In the genomic region with DNA sequence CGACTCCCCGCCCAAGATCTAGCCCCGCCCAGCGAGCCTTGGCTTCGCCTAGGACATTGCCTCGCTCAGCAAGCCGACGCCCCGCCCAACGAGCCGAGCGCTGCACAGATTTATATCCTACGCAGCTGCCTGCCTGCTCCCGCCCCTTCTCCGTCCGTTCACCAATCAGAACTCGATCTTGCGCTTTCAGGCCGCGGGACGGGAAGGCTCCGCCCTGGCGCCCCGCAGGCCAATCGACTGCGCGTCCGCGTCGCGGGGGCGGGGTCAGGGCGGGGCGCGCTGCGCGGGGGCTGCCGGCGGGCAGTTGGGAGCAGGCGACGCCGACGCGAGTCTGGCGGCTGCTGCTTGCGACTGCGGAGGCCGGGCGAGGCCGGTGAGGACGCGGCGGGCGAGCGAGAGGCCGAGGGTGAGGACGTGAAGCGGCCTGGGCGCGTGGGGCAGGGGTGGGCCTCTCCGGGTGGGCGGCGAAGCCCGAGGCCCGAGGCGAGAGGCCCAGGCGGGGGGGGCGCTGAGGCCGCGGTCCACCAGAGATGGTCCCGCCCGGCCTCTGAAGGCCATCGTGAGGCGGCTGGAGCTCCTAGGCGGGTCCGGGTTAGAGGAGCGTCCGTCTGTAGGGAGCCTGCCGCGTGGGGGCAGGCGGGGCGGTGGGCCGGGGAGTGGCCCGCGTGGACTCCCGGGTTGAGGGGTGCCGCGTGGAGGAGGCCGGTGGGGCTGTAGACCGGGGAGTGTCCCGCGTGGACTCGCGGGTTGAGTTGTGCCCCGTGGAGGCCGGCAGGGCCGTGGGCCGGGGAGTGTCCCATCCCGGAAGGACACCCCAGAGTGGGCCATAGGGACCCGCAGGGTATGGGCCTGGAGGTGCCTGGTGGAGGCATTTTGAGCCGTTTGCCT, we compare ENCODE assay signal across 8 cellular contexts. TPM values are rescaled to one million over a fixed set of nuclear protein-coding genes. Genes with fewer than 3 reads are reported as not detected.
DNase-seq lines count a peak whose midpoint lies in the region; ATAC-seq and TF ChIP-seq lines count a peak whose summit lies in the region.

FARP2 (plus strand) TSS at position 303 of the 888 bp plus-strand sequence. CDS start 16,823 bp downstream, outside the sequence.

- WGBS in prostate gland, result under 1% methylated on average over 76 of the region's 101 CpGs

- H3K27ac ChIP-seq in angular gyrus (ENCODE audit: low read depth, low read length), result peak within 1 kb of the TSS; percentile 80
- peak within 1 kb of the TSS; percentile 86 to 88 for H3K27ac ChIP-seq in prostate gland

- no peak for TF ChIP-seq CTCF in prostate gland (IDR thresholded peaks at IDR 0.05)

- ATAC-seq in GM18505 (IDR thresholded peaks at IDR 0.05; ENCODE audit: unreplicated experiment) (peak; percentile 80), HG02970 (IDR thresholded peaks at IDR 0.05; ENCODE audit: low FRiP score, unreplicated experiment) (peak; percentile 85), left ventricle myocardium superior (peak; percentile 92)

- no peaks in the 10 kb centered on the region for H3K9me3 ChIP-seq in prostate gland

- peak within 1 kb of the TSS; percentile 85 to 91 for H3K4me3 ChIP-seq in prostate gland

- DNase-seq in NCI-H187 treated with DMSO at 0.1 percent for 48 hours (lab: John Stamatoyannopoulos, UW), result peak; percentile 81
- DNase-seq in T-helper 2 cell, result peak; percentile 93 to 98 (median 96)
- DNase-seq in left ventricle myocardium superior, result peak; percentile 100
- DNase-seq in prostate gland (ENCODE audit: low spot score), result peak; percentile 100
- DNase-seq in ureter (ENCODE audit: low spot score), result peak; percentile 100

- H3K36me3 ChIP-seq in prostate gland, result no peaks in the 10 kb centered on the region

- H3K27me3 ChIP-seq in prostate gland (replicated peaks; ENCODE audit: insufficient read depth), result no peaks in the 10 kb centered on the region

- peak; percentile 92 for TF ChIP-seq POLR2A in GM18505 (IDR thresholded peaks at IDR 0.05; ENCODE audit: borderline replicate concordance, extremely low read depth, insufficient read depth, insufficient read length)
- peak; percentile 90 for TF ChIP-seq POLR2A in prostate gland (IDR thresholded peaks at IDR 0.05)

- peaks cover 9% of the 10 kb centered on the region for H3K4me1 ChIP-seq in prostate gland (replicated peaks)

- intact Hi-C loops in left ventricle myocardium superior (cut with micrococcal nuclease), result no loop called here
- intact Hi-C loops in prostate gland (cut with DNase I), result loop anchor here (1.0 to 10.0 kb wide), 4 partner anchors 41 to 281 kb away; partner anchors contain the start of genes ATG4B, HDLBP, SEPTIN2 and STK25

RNA-seq across cellular contexts. Expression of gene FARP2, which starts in this region (rescaled TPM):
- total RNA-seq in left ventricle myocardium superior (18.6 TPM), prostate gland (10 to 100 TPM; 32.4 to 35.9 TPM), ureter (120 TPM)

Comparison
In these comparisons a context has a peak if more than half of its experiments do, and no peak if none do; other contexts are left out.
1. Peak in every context shown above with its lines: DNase-seq, ATAC-seq, H3K4me3 ChIP-seq and H3K27ac ChIP-seq.